Comparison of ENCODE assay signal across 17 cellular contexts in genomic region chr11:95192717-95193116, GRCh38. TPM values are rescaled to one million over a fixed set of nuclear protein-coding genes. Genes with fewer than 3 reads are reported as not detected.
DNase-seq lines count a peak whose midpoint lies in the region; ATAC-seq, FAIRE-seq and TF ChIP-seq lines count a peak whose summit lies in the region.
"Had no signal": no experiment of that assay in that cellular context is flagged by ENCODE, and none has a peak within 500 bp of the region (broad histone marks: within the 10 kb centered on the region; RNA-seq: fewer than 3 reads in every experiment).

No MANE protein-coding gene starts in this region.

- POLR2A ChIA-PET in HepG2 (lab: Yijun Ruan, JAX) (no interaction called here), K562 (lab: Yijun Ruan, JAX) (interaction anchor here (0.8 to 1.3 kb wide), 2 partner anchors 9 to 159 kb away, joined by 3 to 4 read pairs; no protein-coding TSS in a partner anchor)

- 47% methylated on average over 3 of the region's 3 CpGs for WGBS in HepG2 (ENCODE audit: low lambda C conversion rate)
- WGBS in right lobe of liver (ENCODE audit: insufficient coverage, low coverage, low lambda C conversion rate, missing lambda C conversion rate), result 100% methylated on average over 1 of the region's 3 CpGs
- 17% methylated on average over 3 of the region's 3 CpGs for WGBS in K562 (ENCODE audit: insufficient coverage, low coverage, missing lambda C conversion rate)
- WGBS in hepatocyte (ENCODE audit: low lambda C conversion rate, missing lambda C conversion rate), result 89% methylated on average over 3 of the region's 3 CpGs
- WGBS in esophagus muscularis mucosa, result 85% methylated on average over 3 of the region's 3 CpGs

- H3K9me1 ChIP-seq in K562 (ENCODE audit: control insufficient read depth, insufficient read depth, low read length), result no peaks in the 10 kb centered on the region

- TF ChIP-seq POLR2A in HepG2 (IDR thresholded peaks at IDR 0.05; ENCODE audit: insufficient read depth in 1 of 2, low read depth in 2 of 2, low read length in 2 of 2), result no peak
- no peak for TF ChIP-seq POLR2A in right lobe of liver (IDR thresholded peaks at IDR 0.05)
- TF ChIP-seq POLR2A in K562 (conservative IDR thresholded peaks at IDR 0.05), result no peak
- no peak for TF ChIP-seq POLR2A in esophagus muscularis mucosa (IDR thresholded peaks at IDR 0.05; ENCODE audit: low read depth)

- H3K9me3 ChIP-seq in HepG2 (ENCODE audit: low read length) (no peaks in the 10 kb centered on the region), right lobe of liver (no peaks in the 10 kb centered on the region), K562 (replicated peaks; ENCODE audit: control insufficient read depth, insufficient read depth, low read depth, low read length) (no peaks in the 10 kb centered on the region), hepatocyte (ENCODE audit: low read depth) (no peaks in the 10 kb centered on the region), esophagus muscularis mucosa (no peaks in the 10 kb centered on the region)

- TF ChIP-seq EP300 in HepG2 (IDR thresholded peaks at IDR 0.05; ENCODE audit: low read depth in 2 of 2, low read length in 2 of 2) (no peak), HepG2 (CRISPR knock-in tag; IDR thresholded peaks at IDR 0.05; ENCODE audit: borderline replicate concordance) (no peak), K562 (IDR thresholded peaks at IDR 0.05; ENCODE audit: low read length) (no peak), esophagus muscularis mucosa (IDR thresholded peaks at IDR 0.05) (no peak)

- no peaks in the 10 kb centered on the region for H3K36me3 ChIP-seq in HepG2 (replicated peaks in 1 of 2; ENCODE audit: control insufficient read depth in 1 of 2, insufficient read depth in 2 of 2, low read length in 2 of 2)
- no peaks in the 10 kb centered on the region for H3K36me3 ChIP-seq in right lobe of liver
- no peaks in the 10 kb centered on the region for H3K36me3 ChIP-seq in K562 (ENCODE audit: control insufficient read depth, insufficient read depth, low read length)
- H3K36me3 ChIP-seq in hepatocyte (replicated peaks; ENCODE audit: insufficient read depth, low read depth), result peaks cover 5% of the 10 kb centered on the region
- peaks cover 0 to 13% (median 0%) of the 10 kb centered on the region in 4 donors for H3K36me3 ChIP-seq in esophagus muscularis mucosa

- TF ChIP-seq CTCF in HepG2 (CRISPR knock-in tag; IDR thresholded peaks at IDR 0.05), result no peak
- TF ChIP-seq CTCF in right lobe of liver (IDR thresholded peaks at IDR 0.05), result no peak
- TF ChIP-seq CTCF in K562 (IDR thresholded peaks at IDR 0.05 in 2 of 3, conservative IDR thresholded peaks at IDR 0.05 in 1 of 3; ENCODE audit: insufficient read depth in 2 of 3, low read depth in 1 of 3, low read length in 3 of 3), result no peak
- TF ChIP-seq CTCF in hepatocyte (IDR thresholded peaks at IDR 0.05; ENCODE audit: poor library complexity), result no peak
- no peak for TF ChIP-seq CTCF in esophagus muscularis mucosa (IDR thresholded peaks at IDR 0.05)

- H3K79me2 ChIP-seq in HepG2 (ENCODE audit: insufficient read depth, low read length), result no peaks in the 10 kb centered on the region
- H3K79me2 ChIP-seq in K562 (ENCODE audit: control insufficient read depth, insufficient read depth, low read length), result no peaks in the 10 kb centered on the region
- peaks cover 100% of the 10 kb centered on the region for H3K79me2 ChIP-seq in hepatocyte

- H3K9me2 ChIP-seq in hepatocyte (replicated peaks; ENCODE audit: insufficient read depth), result no peaks in the 10 kb centered on the region

- in situ Hi-C loops in HepG2 (cut with HindIII; ENCODE audit: extremely low pct_ligation_motif_present, low pct_unique_long_range_greater_than_20kb), result no loop called here
- in situ Hi-C loops in K562 (cut with MboI), result no loop called here

- BruUV-seq in HepG2 (replicated peaks; lab: Mats Ljungman, UMichigan), result no TSS peak
- no TSS peak for BruUV-seq in K562 (replicated peaks; lab: Mats Ljungman, UMichigan)

- FAIRE-seq in HepG2 (lab: Jason Lieb, UNC), result no peak
- FAIRE-seq in K562 (lab: Jason Lieb, UNC), result no peak
- FAIRE-seq in urothelium cell line (lab: Jason Lieb, UNC), result peak; percentile 37
- FAIRE-seq: GM12878 had no signal

- H4K20me1 ChIP-seq in HepG2 (ENCODE audit: insufficient read depth, low read length), result no peaks in the 10 kb centered on the region
- no peaks in the 10 kb centered on the region for H4K20me1 ChIP-seq in K562 (replicated peaks; ENCODE audit: control insufficient read depth, insufficient read depth, low read length)
- H4K20me1 ChIP-seq in hepatocyte (ENCODE audit: insufficient read depth, poor library complexity, severe bottlenecking), result peaks cover 40% of the 10 kb centered on the region

- H2AFZ ChIP-seq in HepG2 (ENCODE audit: low read length) (no peak overlapping the region), K562 (ENCODE audit: low read depth, low read length) (no peak overlapping the region), hepatocyte (no peak overlapping the region)

- CTCF ChIA-PET in HepG2 (lab: Yijun Ruan, JAX; ENCODE audit: low intra/inter-chr PET ratio, low total read pairs), result no interaction called here
- CTCF ChIA-PET in K562 (lab: Yijun Ruan, JAX; ENCODE audit: low intra/inter-chr PET ratio), result no interaction called here

- no peaks in the 10 kb centered on the region; a peak in 1 of 5 replicates for H3K27me3 ChIP-seq in HepG2 (ENCODE audit: control insufficient read depth in 1 of 2, insufficient read depth in 2 of 2, low read length in 2 of 2)
- H3K27me3 ChIP-seq in right lobe of liver, result no peaks in the 10 kb centered on the region
- H3K27me3 ChIP-seq in K562 (ENCODE audit: control insufficient read depth in 2 of 2, insufficient read depth in 2 of 2, low read length in 2 of 2), result no peaks in the 10 kb centered on the region
- no peaks in the 10 kb centered on the region for H3K27me3 ChIP-seq in hepatocyte
- H3K27me3 ChIP-seq in esophagus muscularis mucosa, result no peaks in the 10 kb centered on the region

- H3K4me3 ChIP-seq in HepG2 (replicated peaks in 1 of 3; ENCODE audit: insufficient read depth in 1 of 3, low read depth in 2 of 3, low read length in 3 of 3) (no peak overlapping the region), right lobe of liver (no peak overlapping the region), K562 (no peak overlapping the region), hepatocyte (no peak overlapping the region), esophagus muscularis mucosa (no peak overlapping the region)
- H3K4me3 ChIP-seq: GM12878 had no signal

- H3K4me1 ChIP-seq in HepG2 (ENCODE audit: insufficient read depth, low read length), result no peaks in the 10 kb centered on the region
- no peaks in the 10 kb centered on the region for H3K4me1 ChIP-seq in right lobe of liver
- H3K4me1 ChIP-seq in K562 (replicated peaks in 1 of 2; ENCODE audit: control insufficient read depth in 2 of 2, insufficient read depth in 2 of 2, low read length in 2 of 2), result no peaks in the 10 kb centered on the region
- H3K4me1 ChIP-seq in hepatocyte (ENCODE audit: insufficient read depth), result peaks cover 2% of the 10 kb centered on the region
- H3K4me1 ChIP-seq in esophagus muscularis mucosa, result no peaks in the 10 kb centered on the region

- H3K27ac ChIP-seq in HepG2 (ENCODE audit: extremely low read length, insufficient read depth, low read length) (no peak overlapping the region), right lobe of liver (no peak overlapping the region), K562 (ENCODE audit: extremely low read depth, low read depth, low read length) (no peak overlapping the region), hepatocyte (peak overlapping the region; percentile 31), esophagus muscularis mucosa (replicated peaks in 1 of 4) (no peak overlapping the region)

- no peak for TF ChIP-seq RAD21 in HepG2 (CRISPR knock-in tag; IDR thresholded peaks at IDR 0.05)
- no peak for TF ChIP-seq RAD21 in K562 (CRISPR knock-in tag; conservative IDR thresholded peaks at IDR 0.05 in 1 of 2, IDR thresholded peaks at IDR 0.05 in 1 of 2)

- ATAC-seq in HepG2, result no peak
- ATAC-seq in right lobe of liver, result no peak
- no peak for ATAC-seq in K562
- ATAC-seq in HG03159 (IDR thresholded peaks at IDR 0.05; ENCODE audit: unreplicated experiment), result no peak
- ATAC-seq in GM18873 (IDR thresholded peaks at IDR 0.05; ENCODE audit: low FRiP score, unreplicated experiment), result no peak
- ATAC-seq: GM12878 had no signal

- H3K4me2 ChIP-seq in HepG2 (ENCODE audit: low read depth, low read length) (no peak overlapping the region), K562 (ENCODE audit: insufficient read depth, low read length) (no peak overlapping the region), hepatocyte (no peak overlapping the region)

- H3K9ac ChIP-seq in HepG2 (ENCODE audit: insufficient read depth, low read depth, low read length) (no peak overlapping the region), K562 (ENCODE audit: insufficient read depth in 1 of 2, low read depth in 2 of 2, low read length in 2 of 2) (no peak overlapping the region)

- intact Hi-C loops in HepG2 (cut with micrococcal nuclease; ENCODE audit: unreplicated experiment), result no loop called here
- intact Hi-C loops in right lobe of liver (cut with DNase I), result no loop called here
- intact Hi-C loops in K562 (cut with micrococcal nuclease), result no loop called here
- intact Hi-C loops in esophagus muscularis mucosa (cut with DNase I), result no loop called here

- no peak for DNase-seq in HepG2 (ENCODE audit: low spot score)
- no peak for DNase-seq in right lobe of liver
- DNase-seq in K562 (ENCODE audit: extremely low read depth in 1 of 4, low spot score in 3 of 4), result no peak
- no peak for DNase-seq in hepatocyte (ENCODE audit: low spot score)
- DNase-seq in urothelium cell line (ENCODE audit: low spot score), result no peak
- no peak for DNase-seq in esophagus muscularis mucosa (ENCODE audit: extremely low spot score)
- DNase-seq: ACHN; C1 segment of cervical spinal cord; Calu3; CD4-positive, alpha-beta T cell; DMS79; GOT3; H9 had no signal

RNA-seq across cellular contexts. Expression of gene SESN3, which starts 38.3 kb away (rescaled TPM):
- total RNA-seq in HepG2 (2016; rRNA removed; fragmentation: Illumina TruSeq; extraction: Trizol), result 0.86 and 1.9 TPM in 2 replicates
- 0.62 and 0.71 TPM in 2 replicates for total RNA-seq in HepG2 (2016; cell fraction: cytosol; rRNA removed; fragmentation: Illumina TruSeq; extraction: Trizol; ENCODE audit: low read depth)
- total RNA-seq in HepG2 (2016; cell fraction: insoluble cytoplasmic fraction; rRNA removed; fragmentation: Illumina TruSeq; extraction: Trizol), result 1.0 and 1.8 TPM in 2 replicates
- 1.7 and 1.9 TPM in 2 replicates for total RNA-seq in HepG2 (2016; cell fraction: membrane; rRNA removed; fragmentation: Illumina TruSeq; extraction: Trizol)
- 1.0 and 1.5 TPM in 2 replicates for total RNA-seq in HepG2 (2016; cell fraction: nucleus; rRNA removed; fragmentation: Illumina TruSeq; extraction: Trizol)
- polyA plus RNA-seq in HepG2 (2011; rRNA removed), result 0.26 and 0.53 TPM in 2 replicates
- 0.19 and 0.21 TPM in 2 replicates for polyA plus RNA-seq in HepG2 (2011; cell fraction: cytosol; rRNA removed)
- 0.14 and 0.16 TPM in 2 replicates for polyA plus RNA-seq in HepG2 (2011; cell fraction: nucleus; rRNA removed)
- polyA plus RNA-seq in HepG2 (2012), result 0.19 and 0.36 TPM in 2 replicates
- 0.17 and 0.36 TPM in 2 replicates for polyA plus RNA-seq in HepG2 (2016; cell fraction: cytosol; fragmentation: Illumina TruSeq; extraction: Trizol; ENCODE audit: low read depth)
- polyA plus RNA-seq in HepG2 (2016; cell fraction: insoluble cytoplasmic fraction; fragmentation: Illumina TruSeq; extraction: Trizol; ENCODE audit: low read depth), result 0.96 and 1.2 TPM in 2 replicates
- 0.41 and 0.59 TPM in 2 replicates for polyA plus RNA-seq in HepG2 (2016; cell fraction: membrane; fragmentation: Illumina TruSeq; extraction: Trizol; ENCODE audit: low read depth)
- 0.63 and 0.71 TPM in 2 replicates for polyA plus RNA-seq in HepG2 (2016; cell fraction: nucleus; fragmentation: Illumina TruSeq; extraction: Trizol; ENCODE audit: insufficient read depth, low read depth)
- polyA minus RNA-seq in HepG2 (2011; rRNA and poly(A)+ RNA removed; ENCODE audit: low replicate concordance), result 0.42 and 2.3 TPM in 2 replicates
- 0.59 and 0.97 TPM in 2 replicates for polyA minus RNA-seq in HepG2 (2011; cell fraction: cytosol; rRNA and poly(A)+ RNA removed)
- polyA minus RNA-seq in HepG2 (2011; cell fraction: nucleus; rRNA and poly(A)+ RNA removed), result 0.62 and 1.3 TPM in 2 replicates
- total RNA-seq in right lobe of liver, result 1 to 10 TPM; 2.8 to 8.8 (median 5.5) TPM
- total RNA-seq in K562 (2011; cell fraction: chromatin; rRNA removed; ENCODE audit: low replicate concordance), result 0.83 and 3.3 TPM in 2 replicates
- total RNA-seq in K562 (2011; cell fraction: nucleolus; rRNA removed), result 0.17 and 0.53 TPM in 2 replicates
- 1.4 and 2.3 TPM in 2 replicates for total RNA-seq in K562 (2011; cell fraction: nucleoplasm; rRNA removed)
- total RNA-seq in K562 (2014; rRNA removed), result 1.1 and 1.5 TPM in 2 replicates
- total RNA-seq in K562 (2014; rRNA removed; fragmentation: Illumina TruSeq; extraction: Trizol), result 2.0 and 2.1 TPM in 2 replicates
- total RNA-seq in K562 (2015; rRNA removed; fragmentation: Illumina TruSeq; extraction: Trizol), result 1.9 and 2.4 TPM in 2 replicates
- total RNA-seq in K562 (2021), result 2.5 and 2.6 TPM in 2 replicates
- 0.95 and 1.6 TPM in 2 replicates for polyA plus RNA-seq in K562 (2011; rRNA removed)
- polyA plus RNA-seq in K562 (2011; cell fraction: cytosol; rRNA removed), result 0.09 and 0.63 TPM in 2 replicates
- polyA plus RNA-seq in K562 (2011; cell fraction: nucleus; rRNA removed), result 0.47 and 1.7 TPM in 2 replicates
- 1.3 and 1.6 TPM in 2 replicates for polyA plus RNA-seq in K562 (2012)
- 1.1 and 1.5 TPM in 2 replicates for polyA plus RNA-seq in K562 (2014; fragmentation: Illumina TruSeq; extraction: Trizol)
- under 1 TPM; 0.44 to 0.48 TPM for polyA plus RNA-seq in K562 (2014; fragmentation: Nextera tagmentation; extraction: Ambion mirVana)
- 0.78 and 0.81 TPM in 2 replicates for polyA plus RNA-seq in K562 (2014; rRNA removed)
- 1.6 and 3.4 TPM in 2 replicates for polyA minus RNA-seq in K562 (2011; rRNA and poly(A)+ RNA removed)
- polyA minus RNA-seq in K562 (2011; cell fraction: cytosol; rRNA and poly(A)+ RNA removed), result 0.38 and 0.82 TPM in 2 replicates
- 0.81 and 2.8 TPM in 2 replicates for polyA minus RNA-seq in K562 (2011; cell fraction: nucleus; rRNA and poly(A)+ RNA removed)
- total RNA-seq in hepatocyte, result 106 and 107 TPM in 2 replicates
- polyA plus RNA-seq in hepatocyte, result 8.1 and 8.9 TPM in 2 replicates
- 10 to 100 TPM; 18.1 to 22.7 (median 21.4) TPM for total RNA-seq in esophagus muscularis mucosa
- total RNA-seq: A172 had no signal

Comparison
In these comparisons a context has a peak if more than half of its experiments do, and no peak if none do; other contexts are left out.
1. Of the 241 proteins assayed by ChIP-seq in both HepG2 and K562: peak only in HepG2: none; only in K562: CEBPB and CEBPG; in both: none; in neither: 238; mixed calls (peak in some experiments, not most) for 1.